Comparison of ENCODE assay signal across 16 cellular contexts in genomic region chr13:57644106-57644505, GRCh38. TPM values are rescaled to one million over a fixed set of nuclear protein-coding genes. Genes with fewer than 3 reads are reported as not detected.
A peak's percentile ranks its signal among the peaks of the same experiment; 100 is the strongest.
DNase-seq lines count a peak whose midpoint lies in the region; TF ChIP-seq lines count a peak whose summit lies in the region.
"Had no signal": no experiment of that assay in that cellular context is flagged by ENCODE, and none has a peak within 500 bp of the region (broad histone marks: within the 10 kb centered on the region; RNA-seq: fewer than 3 reads in every experiment).

No MANE protein-coding gene starts in this region.

- peaks cover 43% of the 10 kb centered on the region for H3K4me1 ChIP-seq in endocrine pancreas (ENCODE audit: control insufficient read depth, insufficient read depth, low read length)
- H3K4me1 ChIP-seq: BLaER1 had no signal

- H3K36me3 ChIP-seq in endocrine pancreas (ENCODE audit: control insufficient read depth, insufficient read depth, low read length): no peaks in the 10 kb centered on the region
- H3K36me3 ChIP-seq: BLaER1 had no signal

- no peaks in the 10 kb centered on the region for H3K9me3 ChIP-seq in endocrine pancreas (ENCODE audit: control insufficient read depth, low read length)
- H3K9me3 ChIP-seq: BLaER1 had no signal

- TF ChIP-seq CTCF in glutamatergic neuron (IDR thresholded peaks at IDR 0.05; ENCODE audit: partially characterized antibody, unreplicated experiment): no peak

- no peak overlapping the region for H3K4me3 Mint-ChIP-seq in glutamatergic neuron (ENCODE audit: unreplicated experiment)
- H3K4me3 Mint-ChIP-seq: CD4-positive, CD25-positive, alpha-beta regulatory T cell; HFFc6 had no signal

- H3K27ac Mint-ChIP-seq in glutamatergic neuron (ENCODE audit: unreplicated experiment): no peak overlapping the region
- H3K27ac Mint-ChIP-seq: CD4-positive, CD25-positive, alpha-beta regulatory T cell; HFFc6 had no signal

- peak overlapping the region; percentile 78 for H3K4me3 ChIP-seq in endocrine pancreas (ENCODE audit: control insufficient read depth, insufficient read depth, low read length)
- H3K4me3 ChIP-seq: BLaER1, GM12878 had no signal

- no peaks in the 10 kb centered on the region for H3K9me3 Mint-ChIP-seq in glutamatergic neuron (ENCODE audit: unreplicated experiment)
- H3K9me3 Mint-ChIP-seq: HFFc6 had no signal

- no peaks in the 10 kb centered on the region for H3K36me3 Mint-ChIP-seq in glutamatergic neuron (ENCODE audit: unreplicated experiment)
- H3K36me3 Mint-ChIP-seq: CD4-positive, CD25-positive, alpha-beta regulatory T cell had no signal

- H3K9ac ChIP-seq in endocrine pancreas (ENCODE audit: control insufficient read depth, insufficient read depth, low read length): no peak overlapping the region
- H3K9ac ChIP-seq: BLaER1 had no signal

- H3K27me3 Mint-ChIP-seq in glutamatergic neuron (ENCODE audit: unreplicated experiment): no peaks in the 10 kb centered on the region
- H3K27me3 Mint-ChIP-seq: CD4-positive, CD25-positive, alpha-beta regulatory T cell had no signal

- no peaks in the 10 kb centered on the region for H3K4me1 Mint-ChIP-seq in glutamatergic neuron (ENCODE audit: low read depth, unreplicated experiment)
- H3K4me1 Mint-ChIP-seq: CD4-positive, CD25-positive, alpha-beta regulatory T cell had no signal

- H3K27me3 ChIP-seq in endocrine pancreas (ENCODE audit: control insufficient read depth, insufficient read depth, low read length): no peaks in the 10 kb centered on the region
- H3K27me3 ChIP-seq: BLaER1 had no signal

- peak overlapping the region; percentile 19 for H3K27ac ChIP-seq in substantia nigra (ENCODE audit: low read depth, low read length, poor library complexity, severe bottlenecking)
- H3K27ac ChIP-seq: BLaER1 had no signal

- peak; percentile 24 for DNase-seq in NCI-H1105 treated with DMSO at 0.1 percent for 48 hours (lab: John Stamatoyannopoulos, UW)
- no peak for DNase-seq in NCI-H1105 (lab: John Stamatoyannopoulos, UW)
- DNase-seq in NCI-H524 treated with DMSO at 0.1 percent for 48 hours (lab: John Stamatoyannopoulos, UW): peak; percentile 69
- DNase-seq in substantia nigra (lab: John Stamatoyannopoulos, UW): no peak
- DNase-seq in glutamatergic neuron: no peak
- DNase-seq in iPS-NIHi11 (ENCODE audit: low spot score): no peak
- DNase-seq: 8988T; AML-193; Calu3; CD4-positive, CD25-positive, alpha-beta regulatory T cell; DMS 273 treated with DMSO at 0.1 percent for 48 hours; HCEC 1CT; HFFc6 had no signal

RNA-seq across cellular contexts. Expression of gene PCDH17, which starts 12.6 kb away (rescaled TPM):
- total RNA-seq in glutamatergic neuron (ENCODE audit: unreplicated experiment): 51.8 TPM
- total RNA-seq: Calu3; CD4-positive, CD25-positive, alpha-beta regulatory T cell had no signal

Comparison
In these comparisons a context has a peak if more than half of its experiments do, and no peak if none do; other contexts are left out.
1. DNase-seq: peak in NCI-H1105 treated with DMSO at 0.1 percent for 48 hours (single experiment) and NCI-H524 treated with DMSO at 0.1 percent for 48 hours (single experiment); none in NCI-H1105 (single experiment), substantia nigra (0 of 49), glutamatergic neuron (single experiment) and iPS-NIHi11 (single experiment).